1 cellular context compared by ENCODE assay signal in the genomic region with DNA sequence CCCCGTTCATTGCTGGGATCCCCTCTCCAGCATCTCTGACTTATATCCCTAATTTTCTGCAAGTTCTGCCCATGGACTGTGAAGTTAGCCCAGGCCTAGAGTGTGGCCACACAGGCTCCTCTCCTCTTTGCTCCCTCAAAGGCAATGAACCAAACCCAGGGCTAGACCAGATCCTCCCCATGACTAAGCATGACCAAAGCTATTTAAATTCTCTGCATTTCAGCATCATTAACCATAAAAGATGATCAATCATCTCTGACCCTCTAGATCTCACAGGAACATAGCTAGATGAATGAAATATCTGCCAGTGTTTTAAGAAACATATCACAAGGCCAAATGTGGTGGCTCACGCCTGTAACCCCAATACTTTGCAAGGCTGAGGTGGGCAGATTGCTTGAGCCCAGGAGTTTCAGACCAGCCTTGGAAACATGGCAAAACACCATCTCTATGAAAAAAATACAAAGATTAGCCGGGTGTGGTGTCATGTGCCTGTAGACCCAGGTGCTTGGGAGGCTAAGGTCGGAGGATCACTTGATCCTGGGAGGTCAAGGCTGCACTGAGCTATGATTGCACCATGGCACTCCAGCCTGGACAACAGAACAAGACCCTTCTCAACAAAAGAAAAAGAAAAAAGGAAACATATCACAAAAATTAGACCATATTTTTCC.
TF ChIP-seq lines count a peak whose summit lies in the region.

No MANE protein-coding gene starts in this region.

TF ChIP-seq in GM23338, 12 proteins besides CTCF, POLR2A, EP300 and RAD21 (continued from another document):
- TF ChIP-seq, protein P1, sequence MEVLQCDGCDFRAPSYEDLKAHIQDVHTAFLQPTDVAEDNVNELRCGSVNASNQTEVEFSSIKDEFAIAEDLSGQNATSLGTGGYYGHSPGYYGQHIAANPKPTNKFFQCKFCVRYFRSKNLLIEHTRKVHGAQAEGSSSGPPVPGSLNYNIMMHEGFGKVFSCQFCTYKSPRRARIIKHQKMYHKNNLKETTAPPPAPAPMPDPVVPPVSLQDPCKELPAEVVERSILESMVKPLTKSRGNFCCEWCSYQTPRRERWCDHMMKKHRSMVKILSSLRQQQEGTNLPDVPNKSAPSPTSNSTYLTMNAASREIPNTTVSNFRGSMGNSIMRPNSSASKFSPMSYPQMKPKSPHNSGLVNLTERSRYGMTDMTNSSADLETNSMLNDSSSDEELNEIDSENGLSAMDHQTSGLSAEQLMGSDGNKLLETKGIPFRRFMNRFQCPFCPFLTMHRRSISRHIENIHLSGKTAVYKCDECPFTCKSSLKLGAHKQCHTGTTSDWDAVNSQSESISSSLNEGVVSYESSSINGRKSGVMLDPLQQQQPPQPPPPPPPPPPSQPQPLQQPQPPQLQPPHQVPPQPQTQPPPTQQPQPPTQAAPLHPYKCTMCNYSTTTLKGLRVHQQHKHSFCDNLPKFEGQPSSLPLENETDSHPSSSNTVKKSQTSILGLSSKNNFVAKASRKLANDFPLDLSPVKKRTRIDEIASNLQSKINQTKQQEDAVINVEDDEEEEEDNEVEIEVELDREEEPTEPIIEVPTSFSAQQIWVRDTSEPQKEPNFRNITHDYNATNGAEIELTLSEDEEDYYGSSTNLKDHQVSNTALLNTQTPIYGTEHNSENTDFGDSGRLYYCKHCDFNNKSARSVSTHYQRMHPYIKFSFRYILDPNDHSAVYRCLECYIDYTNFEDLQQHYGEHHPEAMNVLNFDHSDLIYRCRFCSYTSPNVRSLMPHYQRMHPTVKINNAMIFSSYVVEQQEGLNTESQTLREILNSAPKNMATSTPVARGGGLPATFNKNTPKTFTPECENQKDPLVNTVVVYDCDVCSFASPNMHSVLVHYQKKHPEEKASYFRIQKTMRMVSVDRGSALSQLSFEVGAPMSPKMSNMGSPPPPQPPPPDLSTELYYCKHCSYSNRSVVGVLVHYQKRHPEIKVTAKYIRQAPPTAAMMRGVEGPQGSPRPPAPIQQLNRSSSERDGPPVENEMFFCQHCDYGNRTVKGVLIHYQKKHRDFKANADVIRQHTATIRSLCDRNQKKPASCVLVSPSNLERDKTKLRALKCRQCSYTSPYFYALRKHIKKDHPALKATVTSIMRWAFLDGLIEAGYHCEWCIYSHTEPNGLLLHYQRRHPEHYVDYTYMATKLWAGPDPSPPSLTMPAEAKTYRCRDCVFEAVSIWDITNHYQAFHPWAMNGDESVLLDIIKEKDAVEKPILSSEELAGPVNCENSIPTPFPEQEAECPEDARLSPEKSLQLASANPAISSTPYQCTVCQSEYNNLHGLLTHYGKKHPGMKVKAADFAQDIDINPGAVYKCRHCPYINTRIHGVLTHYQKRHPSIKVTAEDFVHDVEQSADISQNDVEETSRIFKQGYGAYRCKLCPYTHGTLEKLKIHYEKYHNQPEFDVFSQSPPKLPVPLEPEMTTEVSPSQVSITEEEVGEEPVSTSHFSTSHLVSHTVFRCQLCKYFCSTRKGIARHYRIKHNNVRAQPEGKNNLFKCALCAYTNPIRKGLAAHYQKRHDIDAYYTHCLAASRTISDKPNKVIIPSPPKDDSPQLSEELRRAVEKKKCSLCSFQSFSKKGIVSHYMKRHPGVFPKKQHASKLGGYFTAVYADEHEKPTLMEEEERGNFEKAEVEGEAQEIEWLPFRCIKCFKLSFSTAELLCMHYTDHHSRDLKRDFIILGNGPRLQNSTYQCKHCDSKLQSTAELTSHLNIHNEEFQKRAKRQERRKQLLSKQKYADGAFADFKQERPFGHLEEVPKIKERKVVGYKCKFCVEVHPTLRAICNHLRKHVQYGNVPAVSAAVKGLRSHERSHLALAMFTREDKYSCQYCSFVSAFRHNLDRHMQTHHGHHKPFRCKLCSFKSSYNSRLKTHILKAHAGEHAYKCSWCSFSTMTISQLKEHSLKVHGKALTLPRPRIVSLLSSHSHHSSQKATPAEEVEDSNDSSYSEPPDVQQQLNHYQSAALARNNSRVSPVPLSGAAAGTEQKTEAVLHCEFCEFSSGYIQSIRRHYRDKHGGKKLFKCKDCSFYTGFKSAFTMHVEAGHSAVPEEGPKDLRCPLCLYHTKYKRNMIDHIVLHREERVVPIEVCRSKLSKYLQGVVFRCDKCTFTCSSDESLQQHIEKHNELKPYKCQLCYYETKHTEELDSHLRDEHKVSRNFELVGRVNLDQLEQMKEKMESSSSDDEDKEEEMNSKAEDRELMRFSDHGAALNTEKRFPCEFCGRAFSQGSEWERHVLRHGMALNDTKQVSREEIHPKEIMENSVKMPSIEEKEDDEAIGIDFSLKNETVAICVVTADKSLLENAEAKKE (CRISPR knock-in tag; IDR thresholded peaks at IDR 0.05): no peak
- no peak for TF ChIP-seq NANOG (IDR thresholded peaks at IDR 0.05; ENCODE audit: borderline replicate concordance)
- TF ChIP-seq, protein P2, sequence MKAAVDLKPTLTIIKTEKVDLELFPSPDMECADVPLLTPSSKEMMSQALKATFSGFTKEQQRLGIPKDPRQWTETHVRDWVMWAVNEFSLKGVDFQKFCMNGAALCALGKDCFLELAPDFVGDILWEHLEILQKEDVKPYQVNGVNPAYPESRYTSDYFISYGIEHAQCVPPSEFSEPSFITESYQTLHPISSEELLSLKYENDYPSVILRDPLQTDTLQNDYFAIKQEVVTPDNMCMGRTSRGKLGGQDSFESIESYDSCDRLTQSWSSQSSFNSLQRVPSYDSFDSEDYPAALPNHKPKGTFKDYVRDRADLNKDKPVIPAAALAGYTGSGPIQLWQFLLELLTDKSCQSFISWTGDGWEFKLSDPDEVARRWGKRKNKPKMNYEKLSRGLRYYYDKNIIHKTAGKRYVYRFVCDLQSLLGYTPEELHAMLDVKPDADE (IDR thresholded peaks at IDR 0.05): no peak
- TF ChIP-seq CREB1 (CRISPR knock-in tag; IDR thresholded peaks at IDR 0.05; ENCODE audit: low read depth): no peak
- TF ChIP-seq POLR2AphosphoS5 (IDR thresholded peaks at IDR 0.05; ENCODE audit: low read depth): no peak
- TF ChIP-seq, protein P3, sequence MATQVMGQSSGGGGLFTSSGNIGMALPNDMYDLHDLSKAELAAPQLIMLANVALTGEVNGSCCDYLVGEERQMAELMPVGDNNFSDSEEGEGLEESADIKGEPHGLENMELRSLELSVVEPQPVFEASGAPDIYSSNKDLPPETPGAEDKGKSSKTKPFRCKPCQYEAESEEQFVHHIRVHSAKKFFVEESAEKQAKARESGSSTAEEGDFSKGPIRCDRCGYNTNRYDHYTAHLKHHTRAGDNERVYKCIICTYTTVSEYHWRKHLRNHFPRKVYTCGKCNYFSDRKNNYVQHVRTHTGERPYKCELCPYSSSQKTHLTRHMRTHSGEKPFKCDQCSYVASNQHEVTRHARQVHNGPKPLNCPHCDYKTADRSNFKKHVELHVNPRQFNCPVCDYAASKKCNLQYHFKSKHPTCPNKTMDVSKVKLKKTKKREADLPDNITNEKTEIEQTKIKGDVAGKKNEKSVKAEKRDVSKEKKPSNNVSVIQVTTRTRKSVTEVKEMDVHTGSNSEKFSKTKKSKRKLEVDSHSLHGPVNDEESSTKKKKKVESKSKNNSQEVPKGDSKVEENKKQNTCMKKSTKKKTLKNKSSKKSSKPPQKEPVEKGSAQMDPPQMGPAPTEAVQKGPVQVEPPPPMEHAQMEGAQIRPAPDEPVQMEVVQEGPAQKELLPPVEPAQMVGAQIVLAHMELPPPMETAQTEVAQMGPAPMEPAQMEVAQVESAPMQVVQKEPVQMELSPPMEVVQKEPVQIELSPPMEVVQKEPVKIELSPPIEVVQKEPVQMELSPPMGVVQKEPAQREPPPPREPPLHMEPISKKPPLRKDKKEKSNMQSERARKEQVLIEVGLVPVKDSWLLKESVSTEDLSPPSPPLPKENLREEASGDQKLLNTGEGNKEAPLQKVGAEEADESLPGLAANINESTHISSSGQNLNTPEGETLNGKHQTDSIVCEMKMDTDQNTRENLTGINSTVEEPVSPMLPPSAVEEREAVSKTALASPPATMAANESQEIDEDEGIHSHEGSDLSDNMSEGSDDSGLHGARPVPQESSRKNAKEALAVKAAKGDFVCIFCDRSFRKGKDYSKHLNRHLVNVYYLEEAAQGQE (IDR thresholded peaks at IDR 0.05; ENCODE audit: unreplicated experiment): no peak
